In the genomic region with DNA sequence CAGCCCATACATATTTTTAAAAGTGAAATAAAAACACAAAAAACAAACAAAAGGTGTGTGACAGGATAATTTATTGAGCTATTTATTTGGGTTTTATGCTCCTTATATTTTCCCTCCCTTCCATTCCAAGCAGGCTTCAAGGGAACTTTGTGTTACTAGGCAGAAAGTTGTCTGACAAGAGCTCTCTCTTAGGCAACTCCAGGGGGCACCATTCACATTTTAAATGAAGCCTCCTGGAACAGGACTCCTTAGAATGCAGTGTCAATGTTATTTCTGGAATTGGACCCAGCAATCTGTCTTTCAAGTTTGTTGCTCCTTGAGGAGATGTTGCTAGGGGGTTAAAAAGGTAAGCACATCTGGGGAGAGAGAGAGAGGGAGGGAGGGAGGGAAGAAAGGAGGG, we compare ENCODE assay signal across 9 cellular contexts. TPM values are rescaled to one million over a fixed set of nuclear protein-coding genes. Genes with fewer than 3 reads are reported as not detected.
DNase-seq lines count a peak whose midpoint lies in the region; ATAC-seq and TF ChIP-seq lines count a peak whose summit lies in the region.
"Had no signal": no experiment of that assay in that cellular context is flagged by ENCODE, and none has a peak within 500 bp of the region (broad histone marks: within the 10 kb centered on the region; RNA-seq: fewer than 3 reads in every experiment).

No MANE protein-coding gene starts in this region.

- no peaks in the 10 kb centered on the region; the same call in 1 of the 2 replicates for H3K27me3 ChIP-seq in IMR-90 (ENCODE audit: control insufficient read depth, insufficient read depth, low read length)
- H3K27me3 ChIP-seq in SK-N-SH (ENCODE audit: insufficient read depth): no peaks in the 10 kb centered on the region

- peaks cover under 1% of the 10 kb centered on the region for H3K79me2 ChIP-seq in SK-N-SH (ENCODE audit: insufficient read depth)

- no peak overlapping the region for H2BK5ac ChIP-seq in IMR-90 (ENCODE audit: low read depth, low read length, poor library complexity, severe bottlenecking)

- no peak overlapping the region for H4K5ac ChIP-seq in IMR-90 (ENCODE audit: low read depth, low read length)

- H3K27ac ChIP-seq in IMR-90 (ENCODE audit: insufficient read depth, low read length) (no peak overlapping the region), SK-N-SH (ENCODE audit: low read depth in 2 of 2, low read length in 1 of 2) (no peak overlapping the region)

- no peaks in the 10 kb centered on the region for H3K9me3 Mint-ChIP-seq in stimulated activated effector memory CD8-positive, alpha-beta T cell treated with anti-CD3 and anti-CD28 coated beads, Interleukin-12 subunit alpha, Interleukin-12 subunit beta, amount 100 ng/mL, for 72 hours
- H3K9me3 Mint-ChIP-seq: activated naive CD8-positive, alpha-beta T cell treated with anti-CD3 and anti-CD28 coated beads, Interleukin-2, amount 10 ng/mL, durations not matched to agents 7 days and 5 days had no signal

- peaks cover 10% of the 10 kb centered on the region for H3K36me3 Mint-ChIP-seq in stimulated activated effector memory CD8-positive, alpha-beta T cell treated with anti-CD3 and anti-CD28 coated beads, Interleukin-12 subunit alpha, Interleukin-12 subunit beta, amount 100 ng/mL, for 72 hours
- H3K36me3 Mint-ChIP-seq: activated naive CD8-positive, alpha-beta T cell treated with anti-CD3 and anti-CD28 coated beads, Interleukin-2, amount 10 ng/mL, durations not matched to agents 7 days and 5 days had no signal

- TF ChIP-seq CTCF in IMR-90 (conservative IDR thresholded peaks at IDR 0.05; ENCODE audit: low read depth, low read length) (peak; percentile 36), SK-N-SH (IDR thresholded peaks at IDR 0.05) (peak; percentile 57)

- H3K18ac ChIP-seq in IMR-90 (ENCODE audit: low read depth, low read length): no peak overlapping the region

- TF ChIP-seq RAD21 in IMR-90 (IDR thresholded peaks at IDR 0.05; ENCODE audit: low read length) (peak; percentile 33; the same call in 1 of the 2 replicates), SK-N-SH (IDR thresholded peaks at IDR 0.05; ENCODE audit: low read length) (peak; percentile 74)

- H3K4ac ChIP-seq in IMR-90 (ENCODE audit: low read depth, low read length): no peak overlapping the region

- POLR2A ChIA-PET in IMR-90 (lab: Charles Lee; ENCODE audit: unreplicated experiment): no interaction called here
- POLR2A ChIA-PET in SK-N-SH (lab: Yijun Ruan, JAX): no interaction called here

- no peak overlapping the region for H2BK120ac ChIP-seq in IMR-90 (ENCODE audit: low read depth, low read length)

- H2AK9ac ChIP-seq in IMR-90 (replicated peaks; ENCODE audit: low read depth, low read length, poor library complexity): no peak overlapping the region

- H2BK15ac ChIP-seq in IMR-90 (ENCODE audit: low read depth, low read length): no peak overlapping the region

- H2AFZ ChIP-seq in IMR-90 (replicated peaks; ENCODE audit: low read length, poor library complexity) (no peak overlapping the region), SK-N-SH (ENCODE audit: low read depth) (no peak overlapping the region)

- no peak overlapping the region for H3K27ac Mint-ChIP-seq in stimulated activated effector memory CD8-positive, alpha-beta T cell treated with anti-CD3 and anti-CD28 coated beads, Interleukin-12 subunit alpha, Interleukin-12 subunit beta, amount 100 ng/mL, for 72 hours
- H3K27ac Mint-ChIP-seq: activated naive CD8-positive, alpha-beta T cell treated with anti-CD3 and anti-CD28 coated beads, Interleukin-2, amount 10 ng/mL, durations not matched to agents 7 days and 5 days had no signal

- no TSS peak for BruUV-seq in IMR-90 (replicated peaks; lab: Mats Ljungman, UMichigan)

- H4K20me1 ChIP-seq in IMR-90 (ENCODE audit: insufficient read depth, low read length) (no peaks in the 10 kb centered on the region), SK-N-SH (ENCODE audit: insufficient read depth) (no peaks in the 10 kb centered on the region)

- TF ChIP-seq POLR2A in IMR-90 (IDR thresholded peaks at IDR 0.05; ENCODE audit: low read depth, low read length): no peak

- no peaks in the 10 kb centered on the region for H3K9me3 ChIP-seq in IMR-90 (ENCODE audit: control insufficient read depth, insufficient read depth, low read length)
- H3K9me3 ChIP-seq in SK-N-SH: no peaks in the 10 kb centered on the region

- DNase-seq in DMS 273 (lab: John Stamatoyannopoulos, UW; ENCODE audit: unreplicated experiment) (peak; percentile 89), IMR-90 (peak; percentile 58), SK-N-SH (peak; percentile 20), inferior parietal cortex (ENCODE audit: extremely low spot score) (peak; percentile 27), cortex of kidney (lab: John Stamatoyannopoulos, UW) (no peak)
- DNase-seq in stimulated activated effector memory CD8-positive, alpha-beta T cell treated with anti-CD3 and anti-CD28 coated beads, Interleukin-12 subunit alpha, Interleukin-12 subunit beta, amount 100 ng/mL, for 72 hours (ENCODE audit: low spot score in 2 of 2): no peak
- DNase-seq: activated naive CD8-positive, alpha-beta T cell treated with anti-CD3 and anti-CD28 coated beads, Interleukin-2, amount 10 ng/mL, durations not matched to agents 7 days and 5 days had no signal

- H3F3A ChIP-seq in SK-N-SH (replicated peaks; ENCODE audit: insufficient read depth): peaks cover 4% of the 10 kb centered on the region

- no peak overlapping the region for H3K4me3 ChIP-seq in IMR-90 (ENCODE audit: insufficient read depth, low read depth, low read length)
- H3K4me3 ChIP-seq in SK-N-SH (ENCODE audit: low read depth in 2 of 2, low read length in 1 of 2): no peak overlapping the region; a peak in 1 of 4 replicates

- H3K4me1 Mint-ChIP-seq in stimulated activated effector memory CD8-positive, alpha-beta T cell treated with anti-CD3 and anti-CD28 coated beads, Interleukin-12 subunit alpha, Interleukin-12 subunit beta, amount 100 ng/mL, for 72 hours: peaks cover 15% of the 10 kb centered on the region

- CTCF ChIA-PET in IMR-90 (lab: Yijun Ruan, JAX) (interaction anchor here (0.6 kb wide), 1 partner anchor 865 kb away, joined by 6 read pairs; no protein-coding TSS in a partner anchor), SK-N-SH (lab: Yijun Ruan, JAX) (interaction anchor here (0.7 to 7.7 kb wide), 10 partner anchors 12 to 621 kb away, joined by 3 to 77 read pairs (median 3); no protein-coding TSS in a partner anchor)

- H4K91ac ChIP-seq in IMR-90 (ENCODE audit: insufficient read depth, low read depth, low read length): no peak overlapping the region

- H3K23ac ChIP-seq in IMR-90 (ENCODE audit: low read depth, low read length): no peak overlapping the region

- H3K4me2 ChIP-seq in IMR-90 (ENCODE audit: low read depth, low read length) (no peak overlapping the region), SK-N-SH (no peak overlapping the region)

- ATAC-seq in IMR-90 (ENCODE audit: low read depth): no peak
- ATAC-seq in HG03460 (IDR thresholded peaks at IDR 0.05; ENCODE audit: unreplicated experiment): no peak
- no peak for ATAC-seq in HG03469 (IDR thresholded peaks at IDR 0.05; ENCODE audit: unreplicated experiment)
- no peak for ATAC-seq in stimulated activated effector memory CD8-positive, alpha-beta T cell treated with anti-CD3 and anti-CD28 coated beads, Interleukin-12 subunit alpha, Interleukin-12 subunit beta, amount 100 ng/mL, for 72 hours

- H3K9ac ChIP-seq in IMR-90 (ENCODE audit: low read depth, low read length) (no peak overlapping the region), SK-N-SH (no peak overlapping the region)

- no peak overlapping the region for H2BK20ac ChIP-seq in IMR-90 (ENCODE audit: low read depth, low read length)

- dilution Hi-C loops in IMR-90 (cut with HindIII; ENCODE audit: low sequenced_read_pairs, unreplicated experiment): no loop called here

- peaks cover 4% of the 10 kb centered on the region for H3K4me1 ChIP-seq in IMR-90 (ENCODE audit: control insufficient read depth, insufficient read depth, low read length)
- peaks cover 12 to 14% of the 10 kb centered on the region in 2 experiments; a peak in 3 of 4 replicates for H3K4me1 ChIP-seq in SK-N-SH (ENCODE audit: control insufficient read depth in 1 of 2, insufficient read depth in 2 of 2, low read depth in 1 of 2, low read length in 1 of 2)

- intact Hi-C loops in IMR-90 (cut with micrococcal nuclease): no loop called here

- H3K9me2 ChIP-seq in SK-N-SH: no peaks in the 10 kb centered on the region

- H4K8ac ChIP-seq in IMR-90 (ENCODE audit: low read depth in 2 of 2, low read length in 2 of 2): no peak overlapping the region

- H3K79me1 ChIP-seq in IMR-90 (ENCODE audit: low read depth in 1 of 2, low read length in 2 of 2): peaks cover 0 to 12% of the 10 kb centered on the region in 2 experiments; a peak in 2 of 4 replicates

- no peaks in the 10 kb centered on the region; the same call in 1 of the 2 replicates for H3K9me1 ChIP-seq in IMR-90 (ENCODE audit: insufficient read depth, low read length)

- H3K4me3 Mint-ChIP-seq in stimulated activated effector memory CD8-positive, alpha-beta T cell treated with anti-CD3 and anti-CD28 coated beads, Interleukin-12 subunit alpha, Interleukin-12 subunit beta, amount 100 ng/mL, for 72 hours: no peak overlapping the region
- H3K4me3 Mint-ChIP-seq: activated naive CD8-positive, alpha-beta T cell treated with anti-CD3 and anti-CD28 coated beads, Interleukin-2, amount 10 ng/mL, durations not matched to agents 7 days and 5 days had no signal

- in situ Hi-C loops in IMR-90 (cut with MboI; ENCODE audit: low sequenced_read_pairs): no loop called here

- H3K36me3 ChIP-seq in IMR-90 (ENCODE audit: control insufficient read depth, insufficient read depth, low read length) (no peaks in the 10 kb centered on the region), SK-N-SH (replicated peaks in 1 of 2; ENCODE audit: control insufficient read depth in 1 of 2, insufficient read depth in 2 of 2, low read length in 1 of 2) (no peaks in the 10 kb centered on the region)

- no peak for TF ChIP-seq EP300 in SK-N-SH (IDR thresholded peaks at IDR 0.05; ENCODE audit: borderline replicate concordance in 1 of 2, low read depth in 1 of 2, low read length in 1 of 2)

- no peak overlapping the region for H2AK5ac ChIP-seq in IMR-90 (ENCODE audit: low read depth, low read length)

- H3K56ac ChIP-seq in IMR-90 (ENCODE audit: extremely low read depth, insufficient read depth, low read length): no peak overlapping the region

- H3K14ac ChIP-seq in IMR-90 (replicated peaks; ENCODE audit: low read depth, low read length): no peak overlapping the region

TF ChIP-seq in IMR-90, 13 proteins besides CTCF, POLR2A, EP300 and RAD21 (continues in another document):
- no peak for TF ChIP-seq BHLHE40 (IDR thresholded peaks at IDR 0.05; ENCODE audit: low read depth, low read length)

TF ChIP-seq in SK-N-SH, 30 proteins besides CTCF, POLR2A, EP300 and RAD21 (continues in another document):
- TF ChIP-seq YY1 (IDR thresholded peaks at IDR 0.05; ENCODE audit: low read depth) (no peak), FOSL2 (IDR thresholded peaks at IDR 0.05; ENCODE audit: borderline replicate concordance, low read depth) (no peak), RFX5 (IDR thresholded peaks at IDR 0.05; ENCODE audit: low read length) (peak; percentile 94)

RNA-seq across cellular contexts. Expression of gene RFX7, which starts 5.4 kb away (rescaled TPM):
- total RNA-seq in IMR-90 (2012; rRNA removed): 6.9 and 10.6 TPM in 2 replicates
- polyA plus RNA-seq in IMR-90 (2012; rRNA removed) (4.1 and 4.3 TPM in 2 replicates), SK-N-SH (2012; rRNA removed) (2.7 and 3.5 TPM in 2 replicates)
- 0.80 and 1.0 TPM in 2 replicates for polyA plus RNA-seq in IMR-90 (2012; cell fraction: cytosol; rRNA removed)
- 3.5 and 17.0 TPM in 2 replicates for polyA plus RNA-seq in IMR-90 (2012; cell fraction: nucleus; rRNA removed; ENCODE audit: low replicate concordance)
- polyA plus RNA-seq in SK-N-SH (2012; cell fraction: cytosol; rRNA removed): 2.4 and 2.8 TPM in 2 replicates
- polyA plus RNA-seq in SK-N-SH (2012; cell fraction: nucleus; rRNA removed): 6.6 and 13.1 TPM in 2 replicates

Comparison
In these comparisons a context has a peak if more than half of its experiments do, and no peak if none do; other contexts are left out.
1. DNase-seq: peak in DMS 273 (single experiment), IMR-90 (single experiment), SK-N-SH (single experiment) and inferior parietal cortex (single experiment); none in cortex of kidney (single experiment) and stimulated activated effector memory CD8-positive, alpha-beta T cell treated with anti-CD3 and anti-CD28 coated beads, Interleukin-12 subunit alpha, Interleukin-12 subunit beta, amount 100 ng/mL, for 72 hours (0 of 2).